ENCODE assay signal across 24 cellular contexts in genomic region chr5:72223371-72223770, GRCh38.
"Had no signal": no experiment of that assay in that cellular context is flagged by ENCODE, and none has a peak within 500 bp of the region (broad histone marks: within the 10 kb centered on the region; RNA-seq: fewer than 3 reads in every experiment).

No MANE protein-coding gene starts in this region.

- H3K27ac Mint-ChIP-seq: activated naive CD4-positive, alpha-beta T cell treated with anti-CD3 and anti-CD28 coated beads, Interleukin-2, amount 10 ng/mL, durations not matched to agents 7 days and 5 days; activated T-helper 1 cell treated with anti-CD3 and anti-CD28 coated beads, Interleukin-12 subunit alpha, Interleukin-12 subunit beta, Interleukin-2, Interleukin-4 antibody, amounts not matched to agents 30 ng/mL and 10 ng/mL and 1 ng/mL, durations not matched to agents 14 hours and 24 hours and 36 hours; effector memory CD8-positive, alpha-beta T cell; mesothelial cell of epicardium; nephron progenitor cell; progenitor cell of endocrine pancreas; T-helper 2 cell treated with Interferon-gamma antibody and Interleukin-4, amounts not matched to agents 5 μg/mL and 100 μg/mL, for 36 hours had no signal

- H3K27me3 Mint-ChIP-seq: activated naive CD4-positive, alpha-beta T cell treated with anti-CD3 and anti-CD28 coated beads, Interleukin-2, amount 10 ng/mL, durations not matched to agents 7 days and 5 days; effector memory CD8-positive, alpha-beta T cell; naive B cell; progenitor cell of endocrine pancreas had no signal

- H3K9me3 Mint-ChIP-seq: activated naive CD4-positive, alpha-beta T cell treated with anti-CD3 and anti-CD28 coated beads, Interleukin-2, amount 10 ng/mL, durations not matched to agents 7 days and 5 days; activated T-helper 1 cell treated with anti-CD3 and anti-CD28 coated beads, Interleukin-12 subunit alpha, Interleukin-12 subunit beta, Interleukin-2, Interleukin-4 antibody, amounts not matched to agents 30 ng/mL and 10 ng/mL and 1 ng/mL, durations not matched to agents 14 hours and 24 hours and 36 hours; effector memory CD8-positive, alpha-beta T cell; mesothelial cell of epicardium; naive B cell; nephron progenitor cell; T-helper 2 cell treated with Interferon-gamma antibody and Interleukin-4, amounts not matched to agents 5 μg/mL and 100 μg/mL, for 36 hours had no signal

- ATAC-seq: effector memory CD8-positive, alpha-beta T cell; gastroesophageal sphincter; right lobe of liver; stimulated activated naive CD8-positive, alpha-beta T cell treated with anti-CD3 and anti-CD28 coated beads, Interleukin-15, Interleukin-2, amounts not matched to agents 100 U/mL and 50 U/mL, for 24 hours had no signal

- DNase-seq: activated CD4-positive, alpha-beta T cell treated with anti-CD3 and anti-CD28 coated beads for 4 hours; activated CD4-positive, alpha-beta T cell treated with anti-CD3 and anti-CD28 coated beads, Interleukin-2, amount 50 U/mL, for 48 hours; activated CD4-positive, CD25-positive, alpha-beta regulatory T cell; activated CD8-positive, alpha-beta memory T cell treated with anti-CD3 and anti-CD28 coated beads for 24 hours; activated effector memory CD4-positive, alpha-beta T cell treated with anti-CD3 and anti-CD28 coated beads, Interleukin-2, amount 50 U/mL, for 16 hours; activated naive CD4-positive, alpha-beta T cell treated with anti-CD3 and anti-CD28 coated beads, Interleukin-2, amount 10 ng/mL, durations not matched to agents 7 days and 5 days; amniotic stem cell; caudate nucleus; cortex of kidney; effector memory CD8-positive, alpha-beta T cell; islet precursor cell; naive B cell; nephron progenitor cell; ovary; right lobe of liver; stimulated activated CD4-positive, alpha-beta T cell treated with anti-CD3 and anti-CD28 coated beads, Interleukin-2, amount 100 ng/mL, for 48 hours; stimulated activated naive CD8-positive, alpha-beta T cell treated with anti-CD3 and anti-CD28 coated beads, Interleukin-15, Interleukin-2, amounts not matched to agents 100 U/mL and 50 U/mL, for 24 hours; testis; transverse colon had no signal

- H3K4me1 Mint-ChIP-seq: activated naive CD4-positive, alpha-beta T cell treated with anti-CD3 and anti-CD28 coated beads, Interleukin-2, amount 10 ng/mL, durations not matched to agents 7 days and 5 days; naive B cell had no signal

- H3K4me3 Mint-ChIP-seq: activated naive CD4-positive, alpha-beta T cell treated with anti-CD3 and anti-CD28 coated beads, Interleukin-2, amount 10 ng/mL, durations not matched to agents 7 days and 5 days; activated T-helper 1 cell treated with anti-CD3 and anti-CD28 coated beads, Interleukin-12 subunit alpha, Interleukin-12 subunit beta, Interleukin-2, Interleukin-4 antibody, amounts not matched to agents 30 ng/mL and 10 ng/mL and 1 ng/mL, durations not matched to agents 14 hours and 24 hours and 36 hours; effector memory CD8-positive, alpha-beta T cell; mesothelial cell of epicardium; naive B cell; nephron progenitor cell; T-helper 2 cell treated with Interferon-gamma antibody and Interleukin-4, amounts not matched to agents 5 μg/mL and 100 μg/mL, for 36 hours had no signal
